In genomic region chr9:86947146-86948081, GRCh38 we compare ENCODE assay signal across 8 cellular contexts. TPM values are rescaled to one million over a fixed set of nuclear protein-coding genes. Genes with fewer than 3 reads are reported as not detected.
A peak's percentile ranks its signal among the peaks of the same experiment; 100 is the strongest.
DNase-seq lines count a peak whose midpoint lies in the region; ATAC-seq and TF ChIP-seq lines count a peak whose summit lies in the region.

Gene GAS1, minus strand, starts transcription at chr9:86947506. Its CDS starts 727 bp downstream, at chr9:86946779.

- H3K79me2 ChIP-seq in SK-N-SH (ENCODE audit: insufficient read depth): peaks cover 16% of the 10 kb centered on the region

- no peak for TF ChIP-seq RAD21 in SK-N-SH (IDR thresholded peaks at IDR 0.05; ENCODE audit: low read length)

- H3K27me3 Mint-ChIP-seq in CD4-positive, alpha-beta memory T cell: peaks cover 14 to 19% of the 10 kb centered on the region in 2 donors
- peaks cover 36% of the 10 kb centered on the region for H3K27me3 Mint-ChIP-seq in activated naive CD8-positive, alpha-beta T cell treated with anti-CD3 and anti-CD28 coated beads for 36 hours
- H3K27me3 Mint-ChIP-seq in glutamatergic neuron (ENCODE audit: unreplicated experiment): peaks cover 7% of the 10 kb centered on the region

- peak within 1 kb of the TSS; percentile 89 to 94 (median 91) for H3K4me3 Mint-ChIP-seq in CD4-positive, alpha-beta memory T cell
- H3K4me3 Mint-ChIP-seq in activated naive CD8-positive, alpha-beta T cell treated with anti-CD3 and anti-CD28 coated beads for 36 hours: peak within 1 kb of the TSS; percentile 73
- H3K4me3 Mint-ChIP-seq in glutamatergic neuron (ENCODE audit: unreplicated experiment): peak within 1 kb of the TSS; percentile 87

- peaks cover 14% of the 10 kb centered on the region for H3K4me1 ChIP-seq in CD4-positive, alpha-beta memory T cell (ENCODE audit: insufficient read depth, low read length)
- H3K4me1 ChIP-seq in HUES64 (ENCODE audit: insufficient read depth, low read length) (peaks cover 38% of the 10 kb centered on the region), SK-N-SH (ENCODE audit: control insufficient read depth in 1 of 2, insufficient read depth in 2 of 2, low read depth in 1 of 2, low read length in 1 of 2) (peaks cover 3 to 12% of the 10 kb centered on the region in 2 experiments; a peak in 2 of 4 replicates)

- H3K4me2 ChIP-seq in SK-N-SH: peak within 1 kb of the TSS; percentile 87

- peaks cover 0 to 3% of the 10 kb centered on the region in 2 donors for H3K36me3 Mint-ChIP-seq in CD4-positive, alpha-beta memory T cell
- H3K36me3 Mint-ChIP-seq in activated naive CD8-positive, alpha-beta T cell treated with anti-CD3 and anti-CD28 coated beads for 36 hours: no peaks in the 10 kb centered on the region
- H3K36me3 Mint-ChIP-seq in glutamatergic neuron (ENCODE audit: unreplicated experiment): no peaks in the 10 kb centered on the region

- no peaks in the 10 kb centered on the region for H3K36me3 ChIP-seq in CD4-positive, alpha-beta memory T cell (ENCODE audit: insufficient read depth, low read length)
- H3K36me3 ChIP-seq in HUES64 (ENCODE audit: insufficient read depth, low read length) (no peaks in the 10 kb centered on the region), SK-N-SH (replicated peaks in 1 of 2; ENCODE audit: control insufficient read depth in 1 of 2, insufficient read depth in 2 of 2, low read length in 1 of 2) (peaks cover 0 to 6% of the 10 kb centered on the region in 2 experiments)

- intact Hi-C loops in CD4-positive, alpha-beta memory T cell (cut with micrococcal nuclease): loop anchor here (1.0 to 5.0 kb wide), 7 partner anchors 375 to 1440 kb away; partner anchors contain the start of genes CDK20, ISCA1, NAA35 and SPIN1

- peak within 1 kb of the TSS; percentile 30 for H3K27ac ChIP-seq in CD4-positive, alpha-beta memory T cell (ENCODE audit: low read depth, low read length)
- H3K27ac ChIP-seq in HUES64 (ENCODE audit: low read depth, low read length) (peak within 1 kb of the TSS; percentile 96), SK-N-SH (ENCODE audit: low read depth in 2 of 2, low read length in 1 of 2) (peak within 1 kb of the TSS; percentile 85 to 93)

- no peaks in the 10 kb centered on the region; the same call in 1 of the 2 replicates for H4K20me1 ChIP-seq in SK-N-SH (ENCODE audit: insufficient read depth)

- peak in 1 of 2 experiments; percentile 20; a peak in 1 of 4 replicates for TF ChIP-seq EP300 in SK-N-SH (IDR thresholded peaks at IDR 0.05; ENCODE audit: borderline replicate concordance in 1 of 2, low read depth in 1 of 2, low read length in 1 of 2)

- H3K9me3 Mint-ChIP-seq in CD4-positive, alpha-beta memory T cell: peaks cover 0 to 5% (median 0%) of the 10 kb centered on the region in 8 donors
- no peaks in the 10 kb centered on the region for H3K9me3 Mint-ChIP-seq in activated naive CD8-positive, alpha-beta T cell treated with anti-CD3 and anti-CD28 coated beads for 36 hours
- peaks cover 14% of the 10 kb centered on the region for H3K9me3 Mint-ChIP-seq in glutamatergic neuron (ENCODE audit: unreplicated experiment)

- no peaks in the 10 kb centered on the region for H3K9me2 ChIP-seq in SK-N-SH

- TF ChIP-seq CTCF in SK-N-SH (IDR thresholded peaks at IDR 0.05) (no peak), glutamatergic neuron (IDR thresholded peaks at IDR 0.05; ENCODE audit: partially characterized antibody, unreplicated experiment) (no peak)

- DNase-seq in CD4-positive, alpha-beta memory T cell: peak; percentile 60 to 82 (median 63)
- peak; percentile 84 for DNase-seq in SK-N-SH
- peak; percentile 60 for DNase-seq in activated naive CD8-positive, alpha-beta T cell treated with anti-CD3 and anti-CD28 coated beads for 36 hours
- peak; percentile 82 for DNase-seq in glutamatergic neuron
- DNase-seq in occipital lobe (lab: John Stamatoyannopoulos, UW): peak; percentile 88
- peak; percentile 91 for DNase-seq in superior temporal gyrus (ENCODE audit: extremely low spot score)

- H3K27me3 ChIP-seq in CD4-positive, alpha-beta memory T cell (ENCODE audit: insufficient read depth, low read length): peaks cover 23% of the 10 kb centered on the region
- H3K27me3 ChIP-seq in HUES64 (ENCODE audit: insufficient read depth, low read length) (peaks cover 58% of the 10 kb centered on the region), SK-N-SH (ENCODE audit: insufficient read depth) (no peaks in the 10 kb centered on the region)

- H3K9me3 ChIP-seq in CD4-positive, alpha-beta memory T cell (ENCODE audit: control insufficient read depth in 1 of 2, low read length in 2 of 2): no peaks in the 10 kb centered on the region
- peaks cover 6% of the 10 kb centered on the region; the same call in 1 of the 2 replicates for H3K9me3 ChIP-seq in HUES64 (ENCODE audit: insufficient read depth, low read depth, low read length)
- H3K9me3 ChIP-seq in SK-N-SH: no peaks in the 10 kb centered on the region

- H3K9ac ChIP-seq in HUES64 (ENCODE audit: low read depth, low read length) (peak within 1 kb of the TSS; percentile 82), SK-N-SH (peak within 1 kb of the TSS; percentile 73)

- H2AFZ ChIP-seq in SK-N-SH (ENCODE audit: low read depth): peak within 1 kb of the TSS; percentile 89

- under 1% methylated on average over 89 of the region's 89 CpGs for WGBS in HUES64
- WGBS in SK-N-SH (ENCODE audit: low lambda C conversion rate): under 1% methylated on average over 38 of the region's 89 CpGs

- peak; percentile 64 for ATAC-seq in GM21360 (IDR thresholded peaks at IDR 0.05; ENCODE audit: unreplicated experiment)

- CTCF ChIA-PET in CD4-positive, alpha-beta memory T cell (lab: Charles Lee; ENCODE audit: partially characterized antibody): interaction anchor here (0.7 to 1.6 kb wide), 9 partner anchors 12 to 1222 kb away, joined by 3 to 9 read pairs (median 3); no protein-coding TSS in a partner anchor
- CTCF ChIA-PET in SK-N-SH (lab: Yijun Ruan, JAX): interaction anchor here (0.8 to 5.3 kb wide), 19 partner anchors 8 to 479 kb away, joined by 3 to 32 read pairs (median 4); no protein-coding TSS in a partner anchor

- POLR2A ChIA-PET in CD4-positive, alpha-beta memory T cell (lab: Charles Lee; ENCODE audit: partially characterized antibody): interaction anchor here (0.6 to 2.3 kb wide), 5 partner anchors 14 to 1027 kb away, joined by 3 to 11 read pairs (median 3); partner anchors contain the start of genes CDK20 and ISCA1
- POLR2A ChIA-PET in SK-N-SH (lab: Yijun Ruan, JAX): interaction anchor here (0.6 to 0.7 kb wide), 2 partner anchors 40 to 87 kb away, joined by 3 to 4 read pairs; no protein-coding TSS in a partner anchor

- H3F3A ChIP-seq in SK-N-SH (replicated peaks; ENCODE audit: insufficient read depth): peaks cover 10% of the 10 kb centered on the region

- H3K4me3 ChIP-seq in CD4-positive, alpha-beta memory T cell (ENCODE audit: low read length in 2 of 2): peak within 1 kb of the TSS; percentile 57 to 60
- H3K4me3 ChIP-seq in HUES64 (ENCODE audit: low read length): peak within 1 kb of the TSS; percentile 81
- H3K4me3 ChIP-seq in SK-N-SH (ENCODE audit: low read depth in 2 of 2, low read length in 1 of 2): peak within 1 kb of the TSS; percentile 76 to 95

- H3K27ac Mint-ChIP-seq in CD4-positive, alpha-beta memory T cell: peak within 1 kb of the TSS; percentile 71 to 88 (median 79)
- no peak within 1 kb of the TSS for H3K27ac Mint-ChIP-seq in activated naive CD8-positive, alpha-beta T cell treated with anti-CD3 and anti-CD28 coated beads for 36 hours
- H3K27ac Mint-ChIP-seq in glutamatergic neuron (ENCODE audit: unreplicated experiment): peak within 1 kb of the TSS; percentile 93

- peaks cover 10 to 21% (median 11%) of the 10 kb centered on the region in 4 donors for H3K4me1 Mint-ChIP-seq in CD4-positive, alpha-beta memory T cell
- peaks cover 7% of the 10 kb centered on the region for H3K4me1 Mint-ChIP-seq in activated naive CD8-positive, alpha-beta T cell treated with anti-CD3 and anti-CD28 coated beads for 36 hours
- peaks cover 29% of the 10 kb centered on the region for H3K4me1 Mint-ChIP-seq in glutamatergic neuron (ENCODE audit: low read depth, unreplicated experiment)

TF ChIP-seq in SK-N-SH, 30 proteins besides CTCF, POLR2A, EP300 and RAD21 (continues in another document):
- TF ChIP-seq FOSL2 (IDR thresholded peaks at IDR 0.05; ENCODE audit: borderline replicate concordance, low read depth): no peak
- peak; percentile 5; the same call in 1 of the 2 replicates for TF ChIP-seq PBX3 (IDR thresholded peaks at IDR 0.05)
- peak; percentile 93 for TF ChIP-seq POLR2AphosphoS5 (IDR thresholded peaks at IDR 0.05; ENCODE audit: low read depth, low read length)
- TF ChIP-seq JUND (IDR thresholded peaks at IDR 0.05): peak; percentile 17; the same call in 1 of the 2 replicates
- no peak for TF ChIP-seq IRF3 (IDR thresholded peaks at IDR 0.05; ENCODE audit: low read depth, low read length)
- TF ChIP-seq CHD2 (IDR thresholded peaks at IDR 0.05; ENCODE audit: low read length, partially characterized antibody): peak; percentile 35
- TF ChIP-seq GABPA (IDR thresholded peaks at IDR 0.05; ENCODE audit: low read depth): no peak

RNA-seq across cellular contexts. Expression of gene GAS1, which starts in this region (rescaled TPM):
- total RNA-seq in CD4-positive, alpha-beta memory T cell: under 1 TPM; 0.79 to 0.97 TPM
- polyA plus RNA-seq in CD4-positive, alpha-beta memory T cell: under 1 TPM; 0.27 to 0.75 TPM
- 7.1 TPM for polyA plus RNA-seq in HUES64 (2013, experiment 1 of 2)
- 11.8 TPM for polyA plus RNA-seq in HUES64 (2013, experiment 2 of 2)
- polyA plus RNA-seq in SK-N-SH (2012; rRNA removed): 37.8 and 38.9 TPM in 2 replicates
- polyA plus RNA-seq in SK-N-SH (2012; cell fraction: cytosol; rRNA removed): 31.7 and 34.2 TPM in 2 replicates
- 34.5 and 40.1 TPM in 2 replicates for polyA plus RNA-seq in SK-N-SH (2012; cell fraction: nucleus; rRNA removed)
- under 1 TPM in 1 of 2 experiments, not detected in 1; 0.08 TPM for total RNA-seq in activated naive CD8-positive, alpha-beta T cell treated with anti-CD3 and anti-CD28 coated beads for 36 hours
- total RNA-seq in glutamatergic neuron (ENCODE audit: unreplicated experiment) (6.1 TPM), occipital lobe (33.5 TPM)

Comparison
In these comparisons a context has a peak if more than half of its experiments do, and no peak if none do; other contexts are left out.
1. Peak in every context shown above with its lines: DNase-seq, ATAC-seq, H3K4me3 ChIP-seq and H3K27ac ChIP-seq.
2. RNA of gene GAS1 (polyA plus RNA-seq): 31.7 to 40.1 TPM in SK-N-SH; 0.27 to 0.75 TPM in CD4-positive, alpha-beta memory T cell; every median in the first group is over 10 times any median in the second.
3. Peak in DNase-seq, H3K4me3 ChIP-seq and H3K27ac ChIP-seq in CD4-positive, alpha-beta memory T cell; RNA of the gene not detected or under 1 TPM.
4. Peak in DNase-seq in activated naive CD8-positive, alpha-beta T cell treated with anti-CD3 and anti-CD28 coated beads for 36 hours; RNA of the gene not detected or under 1 TPM.
5. H3K27ac ChIP-seq: peak in every context shown above with its lines; median percentile 96 in HUES64; 89 in SK-N-SH; 30 in CD4-positive, alpha-beta memory T cell.